Comparison of ENCODE assay signal across 23 cellular contexts in genomic region chr6:11759995-11760394, GRCh38. TPM values are rescaled to one million over a fixed set of nuclear protein-coding genes. Genes with fewer than 3 reads are reported as not detected.
DNase-seq lines count a peak whose midpoint lies in the region; ATAC-seq, FAIRE-seq and TF ChIP-seq lines count a peak whose summit lies in the region.
"Had no signal": no experiment of that assay in that cellular context is flagged by ENCODE, and none has a peak within 500 bp of the region (broad histone marks: within the 10 kb centered on the region; RNA-seq: fewer than 3 reads in every experiment).

No MANE protein-coding gene starts in this region.

- POLR2A ChIA-PET in HepG2 (lab: Yijun Ruan, JAX): no interaction called here
- POLR2A ChIA-PET in activated CD4-positive, alpha-beta T cell treated with anti-CD3 and anti-CD28 coated beads for 36 hours (lab: Charles Lee): no interaction called here

- no peak overlapping the region for H2BK5ac ChIP-seq in mesendoderm (ENCODE audit: low read length)

- no peak overlapping the region for H3K4me3 ChIP-seq in liver (ENCODE audit: low read depth in 1 of 3, low read length in 3 of 3)
- H3K4me3 ChIP-seq in HepG2 (replicated peaks in 1 of 3; ENCODE audit: insufficient read depth in 1 of 3, low read depth in 2 of 3, low read length in 3 of 3): no peak overlapping the region
- H3K4me3 ChIP-seq in mesendoderm (ENCODE audit: low read length): no peak overlapping the region
- H3K4me3 ChIP-seq: PC-9, SJSA1 had no signal

- TF ChIP-seq CTCF in liver (IDR thresholded peaks at IDR 0.05; ENCODE audit: low read depth, low read length, missing input control) (no peak), HepG2 (CRISPR knock-in tag; IDR thresholded peaks at IDR 0.05) (no peak)

- DNase-seq in HepG2 (ENCODE audit: low spot score) (no peak), left colon (no peak), mesendoderm (no peak), NCI-H774 (lab: John Stamatoyannopoulos, UW) (no peak), NAMALWA (ENCODE audit: low spot score) (no peak)
- no peak for DNase-seq in activated CD4-positive, alpha-beta T cell treated with anti-CD3 and anti-CD28 coated beads for 36 hours
- no peak for DNase-seq in stimulated activated CD4-positive, alpha-beta T cell treated with anti-CD3 and anti-CD28 coated beads, Interleukin-1b, Interleukin-23, amount 100 ng/mL, for 48 hours
- DNase-seq: CD4-positive, alpha-beta T cell; DMS53; NCI-H1105; NCI-H146; NCI-H1930; NCI-H2107; NCI-H524; NCI-H82; PC-9 had no signal

- H3K4ac ChIP-seq in mesendoderm (ENCODE audit: low read depth, low read length): no peak overlapping the region

- intact Hi-C loops in HepG2 (cut with micrococcal nuclease; ENCODE audit: unreplicated experiment) (no loop called here), left colon (cut with DNase I, micrococcal nuclease) (no loop called here)
- intact Hi-C loops in activated CD4-positive, alpha-beta T cell treated with anti-CD3 and anti-CD28 coated beads for 36 hours (cut with DNase I, micrococcal nuclease): no loop called here

- no TSS peak for BruUV-seq in HepG2 (replicated peaks; lab: Mats Ljungman, UMichigan)

- no peak overlapping the region for H3K27ac Mint-ChIP-seq in activated CD4-positive, alpha-beta T cell treated with anti-CD3 and anti-CD28 coated beads for 36 hours
- H3K27ac Mint-ChIP-seq: CD4-positive, alpha-beta T cell; IgD-negative memory B cell had no signal

- ATAC-seq in HepG2 (no peak), left colon (peak; percentile 11)
- no peak for ATAC-seq in activated CD4-positive, alpha-beta T cell treated with anti-CD3 and anti-CD28 coated beads for 36 hours
- ATAC-seq: Right ventricle myocardium inferior had no signal

- H3K79me2 ChIP-seq in HepG2 (ENCODE audit: insufficient read depth, low read length) (no peaks in the 10 kb centered on the region), mesendoderm (ENCODE audit: control insufficient read depth, insufficient read depth, low read length) (no peaks in the 10 kb centered on the region)

- no peak overlapping the region for H2BK120ac ChIP-seq in mesendoderm (ENCODE audit: low read depth, low read length)

- H3K79me1 ChIP-seq in mesendoderm (ENCODE audit: low read length): no peaks in the 10 kb centered on the region

- no peak overlapping the region for H3K56ac ChIP-seq in mesendoderm (ENCODE audit: low read length)

- peaks cover 0 to 3% (median 1%) of the 10 kb centered on the region in 4 donors for H3K9me3 ChIP-seq in liver (ENCODE audit: control insufficient read depth in 4 of 4, low read length in 3 of 4)
- no peaks in the 10 kb centered on the region for H3K9me3 ChIP-seq in HepG2 (ENCODE audit: low read length)
- H3K9me3 ChIP-seq: SJSA1 had no signal

- CTCF ChIA-PET in HepG2 (lab: Yijun Ruan, JAX; ENCODE audit: low intra/inter-chr PET ratio, low total read pairs): no interaction called here
- CTCF ChIA-PET in activated CD4-positive, alpha-beta T cell treated with anti-CD3 and anti-CD28 coated beads for 36 hours (lab: Charles Lee): interaction anchor here (0.6 kb wide), 1 partner anchor 17 kb away, joined by 3 read pairs; no protein-coding TSS in a partner anchor

- no peak for TF ChIP-seq POLR2A in HepG2 (IDR thresholded peaks at IDR 0.05; ENCODE audit: insufficient read depth in 1 of 2, low read depth in 2 of 2, low read length in 2 of 2)

- H3K27me3 Mint-ChIP-seq in activated CD4-positive, alpha-beta T cell treated with anti-CD3 and anti-CD28 coated beads for 36 hours: no peaks in the 10 kb centered on the region
- H3K27me3 Mint-ChIP-seq: CD4-positive, alpha-beta T cell had no signal

- 33% methylated on average over 6 of the region's 6 CpGs for WGBS in liver
- 1% methylated on average over 6 of the region's 6 CpGs for WGBS in HepG2 (ENCODE audit: low lambda C conversion rate)
- no CpG with 5 or more reads among the region's 6 CpGs for WGBS in mesendoderm (ENCODE audit: extremely low coverage, insufficient coverage, low lambda C conversion rate)

- peaks cover 3 to 8% (median 5%) of the 10 kb centered on the region in 4 donors for H3K4me1 ChIP-seq in liver (ENCODE audit: control insufficient read depth in 4 of 4, insufficient read depth in 4 of 4, low read length in 3 of 4)
- H3K4me1 ChIP-seq in HepG2 (ENCODE audit: insufficient read depth, low read length): peaks cover 5% of the 10 kb centered on the region; the same call in 1 of the 2 replicates
- peaks cover 21% of the 10 kb centered on the region for H3K4me1 ChIP-seq in mesendoderm (ENCODE audit: control insufficient read depth, low read depth, low read length)
- H3K4me1 ChIP-seq: SJSA1 had no signal

- peaks cover 2% of the 10 kb centered on the region for H3K36me3 Mint-ChIP-seq in activated CD4-positive, alpha-beta T cell treated with anti-CD3 and anti-CD28 coated beads for 36 hours (ENCODE audit: low read depth)
- H3K36me3 Mint-ChIP-seq: IgD-negative memory B cell had no signal

- H3K23ac ChIP-seq in mesendoderm (ENCODE audit: low read length): no peak overlapping the region

- H3K36me3 ChIP-seq in liver (ENCODE audit: control insufficient read depth in 4 of 4, insufficient read depth in 3 of 4, low read depth in 1 of 4, low read length in 3 of 4): no peaks in the 10 kb centered on the region
- no peaks in the 10 kb centered on the region for H3K36me3 ChIP-seq in HepG2 (replicated peaks in 1 of 2; ENCODE audit: control insufficient read depth in 1 of 2, insufficient read depth in 2 of 2, low read length in 2 of 2)
- H3K36me3 ChIP-seq in mesendoderm (ENCODE audit: control insufficient read depth, insufficient read depth, low read length): no peaks in the 10 kb centered on the region
- H3K36me3 ChIP-seq: SJSA1 had no signal

- H4K20me1 ChIP-seq in HepG2 (ENCODE audit: insufficient read depth, low read length): no peaks in the 10 kb centered on the region

- H3K27ac ChIP-seq in liver (ENCODE audit: low read depth in 1 of 2, low read length in 2 of 2) (no peak overlapping the region), HepG2 (ENCODE audit: extremely low read length, insufficient read depth, low read length) (no peak overlapping the region), mesendoderm (ENCODE audit: low read depth, low read length) (no peak overlapping the region)
- H3K27ac ChIP-seq: PC-9, SJSA1 had no signal

- H2AFZ ChIP-seq in HepG2 (ENCODE audit: low read length): no peak overlapping the region
- H2AFZ ChIP-seq: PC-9 had no signal

- in situ Hi-C loops in HepG2 (cut with HindIII; ENCODE audit: extremely low pct_ligation_motif_present, low pct_unique_long_range_greater_than_20kb): no loop called here

- no peak overlapping the region for H3K18ac ChIP-seq in mesendoderm (ENCODE audit: low read length)

- no peak overlapping the region for H4K5ac ChIP-seq in mesendoderm (ENCODE audit: low read length)

- H2AK5ac ChIP-seq in mesendoderm (ENCODE audit: low read length): peak overlapping the region; percentile 17

- no peak overlapping the region for H3K9ac ChIP-seq in liver (ENCODE audit: low read depth in 1 of 2, low read length in 2 of 2)
- H3K9ac ChIP-seq in HepG2 (ENCODE audit: insufficient read depth, low read depth, low read length): no peak overlapping the region
- H3K9ac ChIP-seq in mesendoderm (ENCODE audit: low read length): no peak overlapping the region

- TF ChIP-seq EP300 in HepG2 (IDR thresholded peaks at IDR 0.05; ENCODE audit: low read depth in 2 of 2, low read length in 2 of 2) (no peak), HepG2 (CRISPR knock-in tag; IDR thresholded peaks at IDR 0.05; ENCODE audit: borderline replicate concordance) (no peak)

- peaks cover 8% of the 10 kb centered on the region for H3K9me3 Mint-ChIP-seq in activated CD4-positive, alpha-beta T cell treated with anti-CD3 and anti-CD28 coated beads for 36 hours (ENCODE audit: low read depth)

- no peak overlapping the region for H2BK15ac ChIP-seq in mesendoderm (replicated peaks; ENCODE audit: low read depth)

- no peak overlapping the region for H4K8ac ChIP-seq in mesendoderm (ENCODE audit: low read depth, low read length)

- H3K4me2 ChIP-seq in HepG2 (ENCODE audit: low read depth, low read length): no peak overlapping the region
- no peak overlapping the region for H3K4me2 ChIP-seq in mesendoderm (ENCODE audit: low read length)
- H3K4me2 ChIP-seq: PC-9 had no signal

- no peak overlapping the region for H3K4me3 Mint-ChIP-seq in activated CD4-positive, alpha-beta T cell treated with anti-CD3 and anti-CD28 coated beads for 36 hours
- H3K4me3 Mint-ChIP-seq: CD4-positive, alpha-beta T cell; IgD-negative memory B cell had no signal

- FAIRE-seq in HepG2 (lab: Jason Lieb, UNC): no peak
- FAIRE-seq: D721Med, GM18507, H54 had no signal

- H3K4me1 Mint-ChIP-seq in activated CD4-positive, alpha-beta T cell treated with anti-CD3 and anti-CD28 coated beads for 36 hours: peaks cover 26% of the 10 kb centered on the region

- no peaks in the 10 kb centered on the region for H3K27me3 ChIP-seq in liver (ENCODE audit: control insufficient read depth in 4 of 4, insufficient read depth in 4 of 4, low read length in 3 of 4)
- H3K27me3 ChIP-seq in HepG2 (ENCODE audit: control insufficient read depth in 1 of 2, insufficient read depth in 2 of 2, low read length in 2 of 2): 0 out of 5 replicates have a peak, but pooled peaks cover 0 to 1% of the 10 kb centered on the region in 2 experiments
- H3K27me3 ChIP-seq in mesendoderm (ENCODE audit: insufficient read depth, low read length, poor library complexity): no peaks in the 10 kb centered on the region
- H3K27me3 ChIP-seq: SJSA1 had no signal

- no peak for TF ChIP-seq RAD21 in liver (IDR thresholded peaks at IDR 0.05)
- no peak for TF ChIP-seq RAD21 in HepG2 (CRISPR knock-in tag; IDR thresholded peaks at IDR 0.05)

RNA-seq across cellular contexts. Expression of gene ADTRP, which starts 18.6 kb away (rescaled TPM):
- total RNA-seq in liver (under 1 TPM in 1 of 2 donors, not detected in 1; 0.50 TPM), HepG2 (2016; rRNA removed; fragmentation: Illumina TruSeq; extraction: Trizol) (not detected in 2 replicates), left colon (100 to 1,000 TPM; 106 to 124 TPM)
- polyA plus RNA-seq in liver (1 to 10 TPM in 1 of 2 donors, under 1 TPM in 1; 0.21 to 2.0 TPM), HepG2 (2011; rRNA removed) (not detected in 2 replicates)
- not detected in 2 replicates for total RNA-seq in HepG2 (2016; cell fraction: cytosol; rRNA removed; fragmentation: Illumina TruSeq; extraction: Trizol; ENCODE audit: low read depth)
- total RNA-seq in HepG2 (2016; cell fraction: insoluble cytoplasmic fraction; rRNA removed; fragmentation: Illumina TruSeq; extraction: Trizol): not detected in 2 replicates
- total RNA-seq in HepG2 (2016; cell fraction: membrane; rRNA removed; fragmentation: Illumina TruSeq; extraction: Trizol): not detected in 2 replicates
- total RNA-seq in HepG2 (2016; cell fraction: nucleus; rRNA removed; fragmentation: Illumina TruSeq; extraction: Trizol): not detected in 2 replicates
- polyA plus RNA-seq in HepG2 (2011; cell fraction: cytosol; rRNA removed): not detected in 2 replicates
- not detected in 2 replicates for polyA plus RNA-seq in HepG2 (2011; cell fraction: nucleus; rRNA removed)
- polyA plus RNA-seq in HepG2 (2012): not detected in 2 replicates
- polyA plus RNA-seq in HepG2 (2016; cell fraction: cytosol; fragmentation: Illumina TruSeq; extraction: Trizol; ENCODE audit: low read depth): not detected in 2 replicates
- polyA plus RNA-seq in HepG2 (2016; cell fraction: insoluble cytoplasmic fraction; fragmentation: Illumina TruSeq; extraction: Trizol; ENCODE audit: low read depth): not detected in 2 replicates
- polyA plus RNA-seq in HepG2 (2016; cell fraction: membrane; fragmentation: Illumina TruSeq; extraction: Trizol; ENCODE audit: low read depth): not detected in 2 replicates
- not detected in 2 replicates for polyA plus RNA-seq in HepG2 (2016; cell fraction: nucleus; fragmentation: Illumina TruSeq; extraction: Trizol; ENCODE audit: insufficient read depth, low read depth)
- 0.42 TPM in 1 of 2 replicates, not detected in the other for polyA minus RNA-seq in HepG2 (2011; rRNA and poly(A)+ RNA removed; ENCODE audit: low replicate concordance)
- not detected in 2 replicates for polyA minus RNA-seq in HepG2 (2011; cell fraction: cytosol; rRNA and poly(A)+ RNA removed)
- not detected in 2 replicates for polyA minus RNA-seq in HepG2 (2011; cell fraction: nucleus; rRNA and poly(A)+ RNA removed)
- 0.41 TPM for polyA plus RNA-seq in mesendoderm (2013, experiment 1 of 2)
- 0.36 TPM for polyA plus RNA-seq in mesendoderm (2013, experiment 2 of 2)
- 10 to 100 TPM; 26.3 to 29.6 TPM for total RNA-seq in activated CD4-positive, alpha-beta T cell treated with anti-CD3 and anti-CD28 coated beads for 36 hours
- total RNA-seq: Right ventricle myocardium inferior had no signal

Comparison
In these comparisons a context has a peak if more than half of its experiments do, and no peak if none do; other contexts are left out.
1. RNA of gene ADTRP, which starts 18.6 kb away (total RNA-seq): 106 to 124 TPM in left colon and 26.3 to 29.6 TPM in activated CD4-positive, alpha-beta T cell treated with anti-CD3 and anti-CD28 coated beads for 36 hours; 0.50 TPM in liver and not detected in HepG2; every median in the first group is over 10 times any median in the second.